ENCODE assay signal across 9 cellular contexts in genomic region chr1:109395602-109396512, GRCh38. TPM values are rescaled to one million over a fixed set of nuclear protein-coding genes. Genes with fewer than 3 reads are reported as not detected.
DNase-seq lines count a peak whose midpoint lies in the region; ATAC-seq and TF ChIP-seq lines count a peak whose summit lies in the region.
"Had no signal": no experiment of that assay in that cellular context is flagged by ENCODE, and none has a peak within 500 bp of the region (broad histone marks: within the 10 kb centered on the region; RNA-seq: fewer than 3 reads in every experiment).

No MANE protein-coding gene starts in this region.

- intact Hi-C loops in activated T-helper 1 cell treated with anti-CD3 and anti-CD28 coated beads, Interleukin-12 subunit alpha, Interleukin-12 subunit beta, Interleukin-2, Interleukin-4 antibody, amounts not matched to agents 30 ng/mL and 10 ng/mL and 1 ng/mL, durations not matched to agents 14 hours and 24 hours and 36 hours (cut with micrococcal nuclease) = no loop called here

- TF ChIP-seq CTCF in kidney epithelial cell (IDR thresholded peaks at IDR 0.05; ENCODE audit: insufficient read depth, low read length, poor library complexity, severe bottlenecking) = no peak

- H3K4me3 ChIP-seq in kidney epithelial cell (ENCODE audit: low read depth, low read length) = peak overlapping the region; percentile 57

- peaks cover 49% of the 10 kb centered on the region for H3K27me3 Mint-ChIP-seq in activated T-helper 1 cell treated with anti-CD3 and anti-CD28 coated beads, Interleukin-12 subunit alpha, Interleukin-12 subunit beta, Interleukin-2, Interleukin-4 antibody, amounts not matched to agents 30 ng/mL and 10 ng/mL and 1 ng/mL, durations not matched to agents 14 hours and 24 hours and 36 hours (ENCODE audit: insufficient read depth)
- peaks cover 55% of the 10 kb centered on the region for H3K27me3 Mint-ChIP-seq in activated CD4-positive, alpha-beta memory T cell treated with anti-CD3 and anti-CD28 coated beads, Interleukin-2, amount 10 ng/mL, durations not matched to agents 7 days and 5 days

- no peaks in the 10 kb centered on the region for H3K9me3 Mint-ChIP-seq in activated T-helper 1 cell treated with anti-CD3 and anti-CD28 coated beads, Interleukin-12 subunit alpha, Interleukin-12 subunit beta, Interleukin-2, Interleukin-4 antibody, amounts not matched to agents 30 ng/mL and 10 ng/mL and 1 ng/mL, durations not matched to agents 14 hours and 24 hours and 36 hours
- H3K9me3 Mint-ChIP-seq in activated CD4-positive, alpha-beta memory T cell treated with anti-CD3 and anti-CD28 coated beads, Interleukin-2, amount 10 ng/mL, durations not matched to agents 7 days and 5 days = no peaks in the 10 kb centered on the region

- ATAC-seq in left lobe of liver = no peak

- H3K27me3 ChIP-seq in kidney epithelial cell (ENCODE audit: control insufficient read depth, insufficient read depth, low read length) = no peaks in the 10 kb centered on the region

- peak overlapping the region; percentile 86 for H3K4me3 Mint-ChIP-seq in activated T-helper 1 cell treated with anti-CD3 and anti-CD28 coated beads, Interleukin-12 subunit alpha, Interleukin-12 subunit beta, Interleukin-2, Interleukin-4 antibody, amounts not matched to agents 30 ng/mL and 10 ng/mL and 1 ng/mL, durations not matched to agents 14 hours and 24 hours and 36 hours
- H3K4me3 Mint-ChIP-seq in activated CD4-positive, alpha-beta memory T cell treated with anti-CD3 and anti-CD28 coated beads, Interleukin-2, amount 10 ng/mL, durations not matched to agents 7 days and 5 days = no peak overlapping the region

- CTCF ChIA-PET in activated CD4-positive, alpha-beta memory T cell treated with anti-CD3 and anti-CD28 coated beads, Interleukin-2, amount 10 ng/mL, durations not matched to agents 7 days and 5 days (lab: Charles Lee) = interaction anchor here (0.8 to 8.7 kb wide), 5 partner anchors 17 to 137 kb away, joined by 3 to 144 read pairs (median 4); partner anchors contain the start of gene PSRC1

- POLR2A ChIA-PET in activated CD4-positive, alpha-beta memory T cell treated with anti-CD3 and anti-CD28 coated beads, Interleukin-2, amount 10 ng/mL, durations not matched to agents 7 days and 5 days (lab: Charles Lee) = interaction anchor here (0.8 to 0.9 kb wide), 2 partner anchors 29 to 30 kb away, joined by 3 to 4 read pairs; no protein-coding TSS in a partner anchor

- H3K36me3 Mint-ChIP-seq in activated T-helper 1 cell treated with anti-CD3 and anti-CD28 coated beads, Interleukin-12 subunit alpha, Interleukin-12 subunit beta, Interleukin-2, Interleukin-4 antibody, amounts not matched to agents 30 ng/mL and 10 ng/mL and 1 ng/mL, durations not matched to agents 14 hours and 24 hours and 36 hours (ENCODE audit: low read depth) = peaks cover 9% of the 10 kb centered on the region
- H3K36me3 Mint-ChIP-seq in activated CD4-positive, alpha-beta memory T cell treated with anti-CD3 and anti-CD28 coated beads, Interleukin-2, amount 10 ng/mL, durations not matched to agents 7 days and 5 days (ENCODE audit: low read depth) = peaks cover 10% of the 10 kb centered on the region

- peak; percentile 8 for DNase-seq in DMS53 (lab: John Stamatoyannopoulos, UW)
- no peak for DNase-seq in DMS53 treated with DMSO at 0.1 percent for 48 hours (lab: John Stamatoyannopoulos, UW; ENCODE audit: unreplicated experiment)
- DNase-seq in activated T-helper 1 cell treated with anti-CD3 and anti-CD28 coated beads, Interleukin-12 subunit alpha, Interleukin-12 subunit beta, Interleukin-2, Interleukin-4 antibody, amounts not matched to agents 30 ng/mL and 10 ng/mL and 1 ng/mL, durations not matched to agents 14 hours and 24 hours and 36 hours (ENCODE audit: low spot score) = no peak
- DNase-seq in kidney epithelial cell (ENCODE audit: low read depth) = peak; percentile 29
- DNase-seq in substantia nigra (lab: John Stamatoyannopoulos, UW) = peak in 1 of 49 donors; percentile 22
- DNase-seq in KG1 (lab: John Stamatoyannopoulos, UW) = no peak
- DNase-seq in left lobe of liver (ENCODE audit: low spot score) = no peak
- DNase-seq in activated CD4-positive, alpha-beta memory T cell treated with anti-CD3 and anti-CD28 coated beads, Interleukin-2, amount 10 ng/mL, durations not matched to agents 7 days and 5 days = no peak

- no peaks in the 10 kb centered on the region for H3K36me3 ChIP-seq in kidney epithelial cell (ENCODE audit: control insufficient read depth, insufficient read depth, low read length)

- peaks cover 38% of the 10 kb centered on the region for H3K4me1 Mint-ChIP-seq in activated T-helper 1 cell treated with anti-CD3 and anti-CD28 coated beads, Interleukin-12 subunit alpha, Interleukin-12 subunit beta, Interleukin-2, Interleukin-4 antibody, amounts not matched to agents 30 ng/mL and 10 ng/mL and 1 ng/mL, durations not matched to agents 14 hours and 24 hours and 36 hours (ENCODE audit: low read depth)
- peaks cover 25% of the 10 kb centered on the region for H3K4me1 Mint-ChIP-seq in activated CD4-positive, alpha-beta memory T cell treated with anti-CD3 and anti-CD28 coated beads, Interleukin-2, amount 10 ng/mL, durations not matched to agents 7 days and 5 days

- H3K27ac Mint-ChIP-seq in activated T-helper 1 cell treated with anti-CD3 and anti-CD28 coated beads, Interleukin-12 subunit alpha, Interleukin-12 subunit beta, Interleukin-2, Interleukin-4 antibody, amounts not matched to agents 30 ng/mL and 10 ng/mL and 1 ng/mL, durations not matched to agents 14 hours and 24 hours and 36 hours = peak overlapping the region; percentile 45
- H3K27ac Mint-ChIP-seq in activated CD4-positive, alpha-beta memory T cell treated with anti-CD3 and anti-CD28 coated beads, Interleukin-2, amount 10 ng/mL, durations not matched to agents 7 days and 5 days = no peak overlapping the region

- peak overlapping the region; percentile 97 for H3K27ac ChIP-seq in substantia nigra (ENCODE audit: low read depth, low read length, poor library complexity, severe bottlenecking)
- H3K27ac ChIP-seq: 22Rv1 had no signal

RNA-seq across cellular contexts. Expression of gene SORT1, which starts 1.9 kb away (rescaled TPM):
- 1.4 and 1.5 TPM in 2 replicates for total RNA-seq in activated T-helper 1 cell treated with anti-CD3 and anti-CD28 coated beads, Interleukin-12 subunit alpha, Interleukin-12 subunit beta, Interleukin-2, Interleukin-4 antibody, amounts not matched to agents 30 ng/mL and 10 ng/mL and 1 ng/mL, durations not matched to agents 14 hours and 24 hours and 36 hours
- 63.5 and 65.2 TPM in 2 replicates for total RNA-seq in kidney epithelial cell
- total RNA-seq in left lobe of liver = 3.6 TPM
- total RNA-seq in activated CD4-positive, alpha-beta memory T cell treated with anti-CD3 and anti-CD28 coated beads, Interleukin-2, amount 10 ng/mL, durations not matched to agents 7 days and 5 days = 1 to 10 TPM; 3.2 to 4.5 TPM

RNA-seq across cellular contexts. Expression of gene PSMA5, which starts 30.4 kb away (rescaled TPM):
- 241 and 283 TPM in 2 replicates for total RNA-seq in activated T-helper 1 cell treated with anti-CD3 and anti-CD28 coated beads, Interleukin-12 subunit alpha, Interleukin-12 subunit beta, Interleukin-2, Interleukin-4 antibody, amounts not matched to agents 30 ng/mL and 10 ng/mL and 1 ng/mL, durations not matched to agents 14 hours and 24 hours and 36 hours
- total RNA-seq in kidney epithelial cell = 65.7 and 73.7 TPM in 2 replicates
- total RNA-seq in left lobe of liver = 59.2 TPM
- 100 to 1,000 TPM; 170 to 189 TPM for total RNA-seq in activated CD4-positive, alpha-beta memory T cell treated with anti-CD3 and anti-CD28 coated beads, Interleukin-2, amount 10 ng/mL, durations not matched to agents 7 days and 5 days

Comparison
In these comparisons a context has a peak if more than half of its experiments do, and no peak if none do; other contexts are left out.
1. DNase-seq: peak in DMS53 (single experiment) and kidney epithelial cell (single experiment); none in DMS53 treated with DMSO at 0.1 percent for 48 hours (single experiment), activated T-helper 1 cell treated with anti-CD3 and anti-CD28 coated beads, Interleukin-12 subunit alpha, Interleukin-12 subunit beta, Interleukin-2, Interleukin-4 antibody, amounts not matched to agents 30 ng/mL and 10 ng/mL and 1 ng/mL, durations not matched to agents 14 hours and 24 hours and 36 hours (single experiment), KG1 (single experiment), left lobe of liver (single experiment) and activated CD4-positive, alpha-beta memory T cell treated with anti-CD3 and anti-CD28 coated beads, Interleukin-2, amount 10 ng/mL, durations not matched to agents 7 days and 5 days (single experiment).
2. RNA of gene SORT1, which starts 1.9 kb away (total RNA-seq): 63.5 to 65.2 TPM in kidney epithelial cell; 3.2 to 4.5 TPM in activated CD4-positive, alpha-beta memory T cell treated with anti-CD3 and anti-CD28 coated beads, Interleukin-2, amount 10 ng/mL, durations not matched to agents 7 days and 5 days, 3.6 TPM in left lobe of liver (single experiment) and 1.4 to 1.5 TPM in activated T-helper 1 cell treated with anti-CD3 and anti-CD28 coated beads, Interleukin-12 subunit alpha, Interleukin-12 subunit beta, Interleukin-2, Interleukin-4 antibody, amounts not matched to agents 30 ng/mL and 10 ng/mL and 1 ng/mL, durations not matched to agents 14 hours and 24 hours and 36 hours; every median in the first group is over 10 times any median in the second.